ENCODE assay signal across 8 cellular contexts in genomic region chr9:33289501-33289900, GRCh38. TPM values are rescaled to one million over a fixed set of nuclear protein-coding genes. Genes with fewer than 3 reads are reported as not detected.
A peak's percentile ranks its signal among the peaks of the same experiment; 100 is the strongest.
DNase-seq lines count a peak whose midpoint lies in the region; ATAC-seq and TF ChIP-seq lines count a peak whose summit lies in the region.

No MANE protein-coding gene starts in this region.

- H3K27me3 Mint-ChIP-seq in activated T-cell treated with anti-CD3 and anti-CD28 coated beads, Interleukin-2, amount 50 U/mL, for 24 hours = no peaks in the 10 kb centered on the region

- DNase-seq in activated T-cell treated with anti-CD3 and anti-CD28 coated beads, Interleukin-2, amount 50 U/mL, for 1 hour = peak; percentile 56
- DNase-seq in activated T-cell treated with anti-CD3 and anti-CD28 coated beads for 4 hours (no peak), retinal pigment epithelial cell (ENCODE audit: low read depth) (no peak)
- peak; percentile 70 for DNase-seq in activated T-cell treated with anti-CD3 and anti-CD28 coated beads, Interleukin-2, amount 50 U/mL, for 24 hours

- no peak for TF ChIP-seq EP300 in gastroesophageal sphincter (IDR thresholded peaks at IDR 0.05)

- WGBS in gastroesophageal sphincter (ENCODE audit: low coverage in 1 of 2), 2 donors = no CpG with 5 or more reads among the region's 12 CpGs

- H3K27ac ChIP-seq in gastroesophageal sphincter = peak overlapping the region; percentile 85 to 97 (median 94)

- peaks cover 54% of the 10 kb centered on the region for H3K36me3 Mint-ChIP-seq in activated T-cell treated with anti-CD3 and anti-CD28 coated beads, Interleukin-2, amount 50 U/mL, for 24 hours (ENCODE audit: low read depth)

- H3K4me1 ChIP-seq in gastroesophageal sphincter = peaks cover 0 to 59% (median 25%) of the 10 kb centered on the region in 3 donors

- H3K4me3 Mint-ChIP-seq in activated T-cell treated with anti-CD3 and anti-CD28 coated beads, Interleukin-2, amount 50 U/mL, for 24 hours = peak overlapping the region; percentile 92

- TF ChIP-seq POLR2A in gastroesophageal sphincter (IDR thresholded peaks at IDR 0.05) = no peak

- peak overlapping the region; percentile 100 for H3K27ac Mint-ChIP-seq in activated T-cell treated with anti-CD3 and anti-CD28 coated beads, Interleukin-2, amount 50 U/mL, for 24 hours

- TF ChIP-seq CTCF in gastroesophageal sphincter (IDR thresholded peaks at IDR 0.05) = no peak
- no peak for TF ChIP-seq CTCF in retinal pigment epithelial cell (conservative IDR thresholded peaks at IDR 0.05; ENCODE audit: low read depth, low read length)

- no peaks in the 10 kb centered on the region for H3K9me3 ChIP-seq in gastroesophageal sphincter

- no peaks in the 10 kb centered on the region for H3K9me3 Mint-ChIP-seq in activated T-cell treated with anti-CD3 and anti-CD28 coated beads, Interleukin-2, amount 50 U/mL, for 24 hours

- H3K36me3 ChIP-seq in gastroesophageal sphincter = peaks cover 0 to 32% of the 10 kb centered on the region in 2 donors

- ATAC-seq in gastroesophageal sphincter (no peak), GM21619 (IDR thresholded peaks at IDR 0.05; ENCODE audit: unreplicated experiment) (no peak), HG02870 (IDR thresholded peaks at IDR 0.05; ENCODE audit: unreplicated experiment) (no peak), GM21360 (IDR thresholded peaks at IDR 0.05; ENCODE audit: unreplicated experiment) (no peak)

- H3K27me3 ChIP-seq in gastroesophageal sphincter = no peaks in the 10 kb centered on the region

- H3K4me1 Mint-ChIP-seq in activated T-cell treated with anti-CD3 and anti-CD28 coated beads, Interleukin-2, amount 50 U/mL, for 24 hours (ENCODE audit: low read depth) = peaks cover 56% of the 10 kb centered on the region

- peak overlapping the region; percentile 48 to 80 for H3K4me3 ChIP-seq in gastroesophageal sphincter
- peak overlapping the region; percentile 92 for H3K4me3 ChIP-seq in retinal pigment epithelial cell (ENCODE audit: low read length)

RNA-seq across cellular contexts. Expression of gene NFX1, which starts 0.8 kb away (rescaled TPM):
- total RNA-seq in gastroesophageal sphincter = 10 to 100 TPM; 31.7 to 53.9 (median 42.3) TPM

RNA-seq across cellular contexts. Expression of gene CHMP5, which starts 24.7 kb away (rescaled TPM):
- 10 to 100 TPM; 45.6 to 89.0 (median 59.3) TPM for total RNA-seq in gastroesophageal sphincter

RNA-seq across cellular contexts. Expression of gene BAG1, which starts 25.0 kb away (rescaled TPM):
- 100 to 1,000 TPM; 128 to 165 (median 139) TPM for total RNA-seq in gastroesophageal sphincter

RNA-seq across cellular contexts. Expression of gene SPINK4, which starts 49.5 kb away (rescaled TPM):
- total RNA-seq in gastroesophageal sphincter = not detected

Comparison
In these comparisons a context has a peak if more than half of its experiments do, and no peak if none do; other contexts are left out.
1. DNase-seq: peak in activated T-cell treated with anti-CD3 and anti-CD28 coated beads, Interleukin-2, amount 50 U/mL, for 1 hour (single experiment) and activated T-cell treated with anti-CD3 and anti-CD28 coated beads, Interleukin-2, amount 50 U/mL, for 24 hours (single experiment); none in activated T-cell treated with anti-CD3 and anti-CD28 coated beads for 4 hours (single experiment) and retinal pigment epithelial cell (single experiment).